In genomic region chr12:30696943-30697342, GRCh38 we compare ENCODE assay signal across 23 cellular contexts. TPM values are rescaled to one million over a fixed set of nuclear protein-coding genes. Genes with fewer than 3 reads are reported as not detected.
DNase-seq lines count a peak whose midpoint lies in the region; ATAC-seq, FAIRE-seq and TF ChIP-seq lines count a peak whose summit lies in the region.
"Had no signal": no experiment of that assay in that cellular context is flagged by ENCODE, and none has a peak within 500 bp of the region (broad histone marks: within the 10 kb centered on the region; RNA-seq: fewer than 3 reads in every experiment).

No MANE protein-coding gene starts in this region.

- no peak for TF ChIP-seq EP300 in K562 (IDR thresholded peaks at IDR 0.05; ENCODE audit: low read length)

- no peaks in the 10 kb centered on the region for H3K9me1 ChIP-seq in K562 (ENCODE audit: control insufficient read depth, insufficient read depth, low read length)

- H4K20me1 ChIP-seq in K562 (replicated peaks; ENCODE audit: control insufficient read depth, insufficient read depth, low read length) = no peaks in the 10 kb centered on the region

- H3K4me3 ChIP-seq in H7 (ENCODE audit: insufficient read depth, low read depth, low read length) = peak overlapping the region; percentile 98; the same call in 1 of the 2 replicates
- H3K4me3 ChIP-seq in K562 = no peak overlapping the region
- H3K4me3 ChIP-seq: thyroid gland had no signal

- no peak for TF ChIP-seq POLR2A in K562 (conservative IDR thresholded peaks at IDR 0.05)

- TF ChIP-seq CTCF in K562 (IDR thresholded peaks at IDR 0.05 in 2 of 3, conservative IDR thresholded peaks at IDR 0.05 in 1 of 3; ENCODE audit: insufficient read depth in 2 of 3, low read depth in 1 of 3, low read length in 3 of 3) = no peak

- H3K36me3 ChIP-seq in H7 (replicated peaks; ENCODE audit: control insufficient read depth, insufficient read depth, low read length) (no peaks in the 10 kb centered on the region), K562 (ENCODE audit: control insufficient read depth, insufficient read depth, low read length) (no peaks in the 10 kb centered on the region)
- H3K36me3 ChIP-seq: stomach, thyroid gland had no signal

- no peak overlapping the region for H3K27ac ChIP-seq in K562 (ENCODE audit: extremely low read depth, low read depth, low read length)
- H3K27ac ChIP-seq: coronary artery, thyroid gland had no signal

- H3K4me1 ChIP-seq in K562 (replicated peaks in 1 of 2; ENCODE audit: control insufficient read depth in 2 of 2, insufficient read depth in 2 of 2, low read length in 2 of 2) = peaks cover 8 to 13% of the 10 kb centered on the region in 2 experiments; a peak in 4 of 5 replicates

- H3K27me3 ChIP-seq in H7 (ENCODE audit: control insufficient read depth, insufficient read depth, low read length) (no peaks in the 10 kb centered on the region), K562 (ENCODE audit: control insufficient read depth in 2 of 2, insufficient read depth in 2 of 2, low read length in 2 of 2) (no peaks in the 10 kb centered on the region)
- H3K27me3 ChIP-seq: stomach, thyroid gland had no signal

- H3K9me3 ChIP-seq in K562 (replicated peaks; ENCODE audit: control insufficient read depth, insufficient read depth, low read depth, low read length) = no peaks in the 10 kb centered on the region
- H3K9me3 ChIP-seq: stomach, thyroid gland had no signal

- in situ Hi-C loops in K562 (cut with MboI) = no loop called here

- peaks cover 37% of the 10 kb centered on the region for H3K79me2 ChIP-seq in K562 (ENCODE audit: control insufficient read depth, insufficient read depth, low read length)

- no peak for FAIRE-seq in K562 (lab: Jason Lieb, UNC)
- FAIRE-seq: G401.6, TTC549 had no signal

- no peaks in the 10 kb centered on the region for H3K27me3 Mint-ChIP-seq in activated T-cell treated with anti-CD3 and anti-CD28 coated beads, Interleukin-2, amount 50 U/mL, for 24 hours
- H3K27me3 Mint-ChIP-seq in naive thymus-derived CD8-positive, alpha-beta T cell = peaks cover 0 to 4% (median 0%) of the 10 kb centered on the region in 5 donors
- H3K27me3 Mint-ChIP-seq: effector memory CD8-positive, alpha-beta T cell had no signal

- peak overlapping the region; percentile 32 for H3K27ac Mint-ChIP-seq in activated T-cell treated with anti-CD3 and anti-CD28 coated beads, Interleukin-2, amount 50 U/mL, for 24 hours
- no peak overlapping the region for H3K27ac Mint-ChIP-seq in naive thymus-derived CD8-positive, alpha-beta T cell

- WGBS in K562 (ENCODE audit: insufficient coverage, low coverage, missing lambda C conversion rate) = 93% methylated on average over 7 of the region's 7 CpGs

- H3K4me3 Mint-ChIP-seq in activated T-cell treated with anti-CD3 and anti-CD28 coated beads, Interleukin-2, amount 50 U/mL, for 24 hours = peak overlapping the region; percentile 90
- peak overlapping the region in 6 of 10 donors; percentile 2 to 98 (median 29) for H3K4me3 Mint-ChIP-seq in naive thymus-derived CD8-positive, alpha-beta T cell

- H3K9ac ChIP-seq in K562 (ENCODE audit: insufficient read depth in 1 of 2, low read depth in 2 of 2, low read length in 2 of 2) = no peak overlapping the region

- H3K9me3 Mint-ChIP-seq in activated T-cell treated with anti-CD3 and anti-CD28 coated beads, Interleukin-2, amount 50 U/mL, for 24 hours = no peaks in the 10 kb centered on the region
- no peaks in the 10 kb centered on the region for H3K9me3 Mint-ChIP-seq in naive thymus-derived CD8-positive, alpha-beta T cell
- H3K9me3 Mint-ChIP-seq: activated naive CD4-positive, alpha-beta T cell treated with anti-CD3 and anti-CD28 coated beads, Interleukin-2, amount 10 ng/mL, durations not matched to agents 7 days and 5 days; effector memory CD8-positive, alpha-beta T cell had no signal

- peaks cover 17% of the 10 kb centered on the region for H3K36me3 Mint-ChIP-seq in activated T-cell treated with anti-CD3 and anti-CD28 coated beads, Interleukin-2, amount 50 U/mL, for 24 hours (ENCODE audit: low read depth)
- no peaks in the 10 kb centered on the region for H3K36me3 Mint-ChIP-seq in naive thymus-derived CD8-positive, alpha-beta T cell

- ATAC-seq in K562 (no peak), HG02571 (IDR thresholded peaks at IDR 0.05; ENCODE audit: unreplicated experiment) (no peak)
- ATAC-seq in naive thymus-derived CD8-positive, alpha-beta T cell = no peak
- ATAC-seq: effector memory CD8-positive, alpha-beta T cell; esophagus mucosa had no signal

- CTCF ChIA-PET in K562 (lab: Yijun Ruan, JAX; ENCODE audit: low intra/inter-chr PET ratio) = no interaction called here

- intact Hi-C loops in K562 (cut with micrococcal nuclease) = loop anchor here (10.0 kb wide), 1 partner anchor 108 kb away; no protein-coding TSS in a partner anchor

- POLR2A ChIA-PET in K562 (lab: Yijun Ruan, JAX) = interaction anchor here (0.6 to 0.8 kb wide), 2 partner anchors 30 to 88 kb away, joined by 3 to 4 read pairs; no protein-coding TSS in a partner anchor
- POLR2A ChIA-PET in naive thymus-derived CD8-positive, alpha-beta T cell (lab: Charles Lee) = interaction anchor here (0.5 kb wide), 1 partner anchor 630 kb away, joined by 3 read pairs; no protein-coding TSS in a partner anchor

- no TSS peak for BruUV-seq in K562 (replicated peaks; lab: Mats Ljungman, UMichigan)

- no peak for DNase-seq in activated T-cell treated with anti-CD3 and anti-CD28 coated beads, Interleukin-2, amount 50 U/mL, for 24 hours
- no peak for DNase-seq in activated T-cell treated with anti-CD3 and anti-CD28 coated beads, Interleukin-2, amount 50 U/mL, for 48 hours
- DNase-seq in H7 = no peak
- no peak for DNase-seq in K562 (ENCODE audit: extremely low read depth in 1 of 4, low spot score in 3 of 4)
- DNase-seq in naive thymus-derived CD8-positive, alpha-beta T cell = peak in 1 of 10 donors; percentile 56
- no peak for DNase-seq in activated CD4-positive, alpha-beta T cell treated with anti-CD3 and anti-CD28 coated beads for 48 hours
- no peak for DNase-seq in activated CD4-positive, alpha-beta T cell treated with anti-CD3 and anti-CD28 coated beads for 1 hour
- DNase-seq: activated naive CD4-positive, alpha-beta T cell treated with anti-CD3 and anti-CD28 coated beads, Interleukin-2, amount 10 ng/mL, durations not matched to agents 7 days and 5 days; effector memory CD8-positive, alpha-beta T cell; foreskin fibroblast; head of caudate nucleus; NCI-H1694; NCI-H446 treated with DMSO at 0.1 percent for 48 hours; NCI-H82; OCI-M1; stimulated activated CD8-positive, alpha-beta memory T cell treated with anti-CD3 and anti-CD28 coated beads, Interleukin-4, amount 100 ng/mL, for 48 hours; stomach had no signal

- TF ChIP-seq RAD21 in K562 (CRISPR knock-in tag; conservative IDR thresholded peaks at IDR 0.05 in 1 of 2, IDR thresholded peaks at IDR 0.05 in 1 of 2) = no peak

- H3K4me1 Mint-ChIP-seq in activated T-cell treated with anti-CD3 and anti-CD28 coated beads, Interleukin-2, amount 50 U/mL, for 24 hours (ENCODE audit: low read depth) = peaks cover 37% of the 10 kb centered on the region
- H3K4me1 Mint-ChIP-seq in naive thymus-derived CD8-positive, alpha-beta T cell = peaks cover 25 to 42% (median 39%) of the 10 kb centered on the region in 4 donors

- H3K4me2 ChIP-seq in K562 (ENCODE audit: insufficient read depth, low read length) = no peak overlapping the region

- peak overlapping the region; percentile 100; the same call in 1 of the 2 replicates for H2AFZ ChIP-seq in K562 (ENCODE audit: low read depth, low read length)

RNA-seq across cellular contexts. Expression of gene IPO8, which starts 1.3 kb away (rescaled TPM):
- 17.3 and 27.8 TPM in 2 replicates for total RNA-seq in H7 (2014; rRNA removed; shearing (Covaris generic))
- total RNA-seq in K562 (2011; cell fraction: chromatin; rRNA removed; ENCODE audit: low replicate concordance) = 26.7 and 70.1 TPM in 2 replicates
- total RNA-seq in K562 (2011; cell fraction: nucleolus; rRNA removed) = 13.5 and 17.1 TPM in 2 replicates
- 21.3 and 37.5 TPM in 2 replicates for total RNA-seq in K562 (2011; cell fraction: nucleoplasm; rRNA removed)
- total RNA-seq in K562 (2014; rRNA removed) = 14.9 and 16.5 TPM in 2 replicates
- 27.7 and 29.9 TPM in 2 replicates for total RNA-seq in K562 (2014; rRNA removed; fragmentation: Illumina TruSeq; extraction: Trizol)
- 24.1 and 24.7 TPM in 2 replicates for total RNA-seq in K562 (2015; rRNA removed; fragmentation: Illumina TruSeq; extraction: Trizol)
- total RNA-seq in K562 (2021) = 37.4 and 39.6 TPM in 2 replicates
- polyA plus RNA-seq in K562 (2011; rRNA removed) = 15.5 and 22.9 TPM in 2 replicates
- polyA plus RNA-seq in K562 (2011; cell fraction: cytosol; rRNA removed) = 6.8 and 9.9 TPM in 2 replicates
- 13.9 and 14.7 TPM in 2 replicates for polyA plus RNA-seq in K562 (2011; cell fraction: nucleus; rRNA removed)
- polyA plus RNA-seq in K562 (2012) = 19.1 and 23.0 TPM in 2 replicates
- polyA plus RNA-seq in K562 (2014; fragmentation: Illumina TruSeq; extraction: Trizol) = 26.4 and 29.1 TPM in 2 replicates
- 10 to 100 TPM in 1 of 2 experiments, 1 to 10 TPM in 1; 6.5 to 10.9 TPM for polyA plus RNA-seq in K562 (2014; fragmentation: Nextera tagmentation; extraction: Ambion mirVana)
- polyA plus RNA-seq in K562 (2014; rRNA removed) = 16.2 and 26.9 TPM in 2 replicates
- polyA minus RNA-seq in K562 (2011; rRNA and poly(A)+ RNA removed) = 48.5 and 55.2 TPM in 2 replicates
- 19.3 and 27.5 TPM in 2 replicates for polyA minus RNA-seq in K562 (2011; cell fraction: cytosol; rRNA and poly(A)+ RNA removed)
- 20.3 and 29.1 TPM in 2 replicates for polyA minus RNA-seq in K562 (2011; cell fraction: nucleus; rRNA and poly(A)+ RNA removed)
- 10 to 100 TPM; 63.0 to 63.2 TPM for total RNA-seq in naive thymus-derived CD8-positive, alpha-beta T cell
- 10 to 100 TPM; 17.8 to 19.5 (median 17.8) TPM for polyA plus RNA-seq in naive thymus-derived CD8-positive, alpha-beta T cell

RNA-seq across cellular contexts. Expression of gene CAPRIN2, which starts 57.8 kb away (rescaled TPM):
- total RNA-seq in H7 (2014; rRNA removed; shearing (Covaris generic)) = 44.0 and 71.5 TPM in 2 replicates
- total RNA-seq in K562 (2011; cell fraction: chromatin; rRNA removed; ENCODE audit: low replicate concordance) = 22.1 and 98.5 TPM in 2 replicates
- 8.2 and 17.9 TPM in 2 replicates for total RNA-seq in K562 (2011; cell fraction: nucleolus; rRNA removed)
- total RNA-seq in K562 (2011; cell fraction: nucleoplasm; rRNA removed) = 28.2 and 33.9 TPM in 2 replicates
- 5.3 and 6.7 TPM in 2 replicates for total RNA-seq in K562 (2014; rRNA removed)
- total RNA-seq in K562 (2014; rRNA removed; fragmentation: Illumina TruSeq; extraction: Trizol) = 8.9 and 10.0 TPM in 2 replicates
- 8.2 and 9.4 TPM in 2 replicates for total RNA-seq in K562 (2015; rRNA removed; fragmentation: Illumina TruSeq; extraction: Trizol)
- 7.4 and 8.3 TPM in 2 replicates for total RNA-seq in K562 (2021)
- polyA plus RNA-seq in K562 (2011; rRNA removed) = 12.3 and 14.5 TPM in 2 replicates
- 3.6 and 6.2 TPM in 2 replicates for polyA plus RNA-seq in K562 (2011; cell fraction: cytosol; rRNA removed)
- polyA plus RNA-seq in K562 (2011; cell fraction: nucleus; rRNA removed) = 38.3 and 43.2 TPM in 2 replicates
- 5.6 and 10.0 TPM in 2 replicates for polyA plus RNA-seq in K562 (2012)
- 11.1 and 12.3 TPM in 2 replicates for polyA plus RNA-seq in K562 (2014; fragmentation: Illumina TruSeq; extraction: Trizol)
- polyA plus RNA-seq in K562 (2014; fragmentation: Nextera tagmentation; extraction: Ambion mirVana) = 1 to 10 TPM; 2.3 to 3.4 TPM
- polyA plus RNA-seq in K562 (2014; rRNA removed) = 8.8 and 9.4 TPM in 2 replicates
- 10.8 and 12.1 TPM in 2 replicates for polyA minus RNA-seq in K562 (2011; rRNA and poly(A)+ RNA removed)
- 2.9 and 6.1 TPM in 2 replicates for polyA minus RNA-seq in K562 (2011; cell fraction: cytosol; rRNA and poly(A)+ RNA removed)
- polyA minus RNA-seq in K562 (2011; cell fraction: nucleus; rRNA and poly(A)+ RNA removed) = 8.9 and 16.7 TPM in 2 replicates
- total RNA-seq in naive thymus-derived CD8-positive, alpha-beta T cell = 10 to 100 TPM; 49.4 to 51.3 TPM
- polyA plus RNA-seq in naive thymus-derived CD8-positive, alpha-beta T cell = 1 to 10 TPM; 4.8 to 9.4 (median 6.7) TPM
